In the genomic region with DNA sequence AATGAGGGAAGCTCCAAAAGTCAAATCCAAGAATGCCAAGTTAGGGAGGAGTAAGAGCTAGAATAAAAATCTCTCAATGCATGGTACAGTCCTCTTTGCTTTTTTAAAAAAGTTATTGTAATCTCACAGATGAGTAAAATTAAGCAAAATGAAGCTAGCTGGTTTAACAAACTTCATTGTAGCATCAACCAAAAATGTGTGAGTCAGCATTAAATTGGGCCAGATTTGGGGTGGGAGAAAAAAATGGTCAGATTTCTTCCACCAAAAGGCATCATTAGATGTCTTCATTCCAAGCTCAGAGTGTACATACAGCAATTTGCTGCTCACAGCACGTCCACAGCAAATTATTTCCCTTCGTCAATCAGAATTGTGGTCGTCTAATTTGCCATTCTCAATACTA, we compare ENCODE assay signal across 19 cellular contexts.
DNase-seq lines count a peak whose midpoint lies in the region; ATAC-seq, FAIRE-seq and TF ChIP-seq lines count a peak whose summit lies in the region.
"Had no signal": no experiment of that assay in that cellular context is flagged by ENCODE, and none has a peak within 500 bp of the region (broad histone marks: within the 10 kb centered on the region; RNA-seq: fewer than 3 reads in every experiment).

No MANE protein-coding gene starts in this region.

- no peak overlapping the region for H3K27ac Mint-ChIP-seq in naive thymus-derived CD4-positive, alpha-beta T cell
- H3K27ac Mint-ChIP-seq: CD4-positive, alpha-beta memory T cell; H9; HFFc6 had no signal

- TF ChIP-seq CTCF in HepG2 (CRISPR knock-in tag; IDR thresholded peaks at IDR 0.05) (no peak), right lobe of liver (IDR thresholded peaks at IDR 0.05) (no peak), K562 (IDR thresholded peaks at IDR 0.05 in 2 of 3, conservative IDR thresholded peaks at IDR 0.05 in 1 of 3; ENCODE audit: insufficient read depth in 2 of 3, low read depth in 1 of 3, low read length in 3 of 3) (no peak)

- H3K9ac ChIP-seq in HepG2 (ENCODE audit: insufficient read depth, low read depth, low read length) (no peak overlapping the region), K562 (ENCODE audit: insufficient read depth in 1 of 2, low read depth in 2 of 2, low read length in 2 of 2) (no peak overlapping the region)
- H3K9ac ChIP-seq: GM23248 had no signal

- intact Hi-C loops in HepG2 (cut with micrococcal nuclease; ENCODE audit: unreplicated experiment) (no loop called here), right lobe of liver (cut with DNase I) (no loop called here), K562 (cut with micrococcal nuclease) (no loop called here)
- intact Hi-C loops in naive thymus-derived CD4-positive, alpha-beta T cell (cut with micrococcal nuclease), result no loop called here

- 39% methylated on average over 3 of the region's 3 CpGs for WGBS in HepG2 (ENCODE audit: low lambda C conversion rate)
- 77% methylated on average over 3 of the region's 3 CpGs for WGBS in right lobe of liver (ENCODE audit: insufficient coverage, low coverage, low lambda C conversion rate, missing lambda C conversion rate)
- 0% methylated on average over 3 of the region's 3 CpGs for WGBS in K562 (ENCODE audit: insufficient coverage, low coverage, missing lambda C conversion rate)

- TF ChIP-seq EP300 in HepG2 (IDR thresholded peaks at IDR 0.05; ENCODE audit: low read depth in 2 of 2, low read length in 2 of 2) (no peak), HepG2 (CRISPR knock-in tag; IDR thresholded peaks at IDR 0.05; ENCODE audit: borderline replicate concordance) (no peak), K562 (IDR thresholded peaks at IDR 0.05; ENCODE audit: low read length) (no peak)

- no peak overlapping the region for H2AFZ ChIP-seq in HepG2 (ENCODE audit: low read length)
- no peak overlapping the region for H2AFZ ChIP-seq in K562 (ENCODE audit: low read depth, low read length)
- H2AFZ ChIP-seq: GM23248 had no signal

- H3K4me1 ChIP-seq in HepG2 (ENCODE audit: insufficient read depth, low read length), result no peaks in the 10 kb centered on the region
- H3K4me1 ChIP-seq in right lobe of liver, result no peaks in the 10 kb centered on the region
- H3K4me1 ChIP-seq in K562 (replicated peaks in 1 of 2; ENCODE audit: control insufficient read depth in 2 of 2, insufficient read depth in 2 of 2, low read length in 2 of 2), result no peaks in the 10 kb centered on the region
- no peaks in the 10 kb centered on the region for H3K4me1 ChIP-seq in naive thymus-derived CD4-positive, alpha-beta T cell (ENCODE audit: control insufficient read depth in 2 of 2, insufficient read depth in 2 of 2, low read length in 2 of 2)

- BruUV-seq in HepG2 (replicated peaks; lab: Mats Ljungman, UMichigan) (no TSS peak), K562 (replicated peaks; lab: Mats Ljungman, UMichigan) (no TSS peak)

- H3K27me3 ChIP-seq in HepG2 (ENCODE audit: control insufficient read depth in 1 of 2, insufficient read depth in 2 of 2, low read length in 2 of 2) (no peaks in the 10 kb centered on the region), right lobe of liver (no peaks in the 10 kb centered on the region), K562 (ENCODE audit: control insufficient read depth in 2 of 2, insufficient read depth in 2 of 2, low read length in 2 of 2) (no peaks in the 10 kb centered on the region)
- no peaks in the 10 kb centered on the region for H3K27me3 ChIP-seq in naive thymus-derived CD4-positive, alpha-beta T cell (ENCODE audit: control insufficient read depth in 2 of 2, insufficient read depth in 2 of 2, low read length in 2 of 2)

- H3K4me1 Mint-ChIP-seq in naive thymus-derived CD4-positive, alpha-beta T cell, result no peaks in the 10 kb centered on the region
- H3K4me1 Mint-ChIP-seq: CD4-positive, alpha-beta memory T cell had no signal

- H3K27ac ChIP-seq in HepG2 (ENCODE audit: extremely low read length, insufficient read depth, low read length) (no peak overlapping the region), right lobe of liver (no peak overlapping the region), K562 (ENCODE audit: extremely low read depth, low read depth, low read length) (no peak overlapping the region)
- no peak overlapping the region for H3K27ac ChIP-seq in naive thymus-derived CD4-positive, alpha-beta T cell (ENCODE audit: low read depth, low read length)
- H3K27ac ChIP-seq: 22Rv1, GM23248 had no signal

- peaks cover 0 to 3% (median 0%) of the 10 kb centered on the region in 5 donors for H3K36me3 Mint-ChIP-seq in naive thymus-derived CD4-positive, alpha-beta T cell
- H3K36me3 Mint-ChIP-seq: CD4-positive, alpha-beta memory T cell had no signal

- H3K27me3 Mint-ChIP-seq in naive thymus-derived CD4-positive, alpha-beta T cell, result no peaks in the 10 kb centered on the region
- H3K27me3 Mint-ChIP-seq: CD4-positive, alpha-beta memory T cell had no signal

- H3K4me3 ChIP-seq in HepG2 (replicated peaks in 1 of 3; ENCODE audit: insufficient read depth in 1 of 3, low read depth in 2 of 3, low read length in 3 of 3) (no peak overlapping the region), right lobe of liver (no peak overlapping the region), K562 (no peak overlapping the region)
- no peak overlapping the region for H3K4me3 ChIP-seq in naive thymus-derived CD4-positive, alpha-beta T cell (ENCODE audit: low read length)
- H3K4me3 ChIP-seq: GM23248 had no signal

- H3K36me3 ChIP-seq in HepG2 (replicated peaks in 1 of 2; ENCODE audit: control insufficient read depth in 1 of 2, insufficient read depth in 2 of 2, low read length in 2 of 2) (no peaks in the 10 kb centered on the region), right lobe of liver (no peaks in the 10 kb centered on the region), K562 (ENCODE audit: control insufficient read depth, insufficient read depth, low read length) (no peaks in the 10 kb centered on the region)
- H3K36me3 ChIP-seq in naive thymus-derived CD4-positive, alpha-beta T cell (ENCODE audit: control insufficient read depth in 2 of 3, insufficient read depth in 3 of 3, low read length in 3 of 3), result no peaks in the 10 kb centered on the region

- peaks cover 0 to 21% (median 9%) of the 10 kb centered on the region in 11 donors for H3K9me3 Mint-ChIP-seq in naive thymus-derived CD4-positive, alpha-beta T cell

- TF ChIP-seq POLR2A in HepG2 (IDR thresholded peaks at IDR 0.05; ENCODE audit: insufficient read depth in 1 of 2, low read depth in 2 of 2, low read length in 2 of 2) (no peak), right lobe of liver (IDR thresholded peaks at IDR 0.05) (no peak), K562 (conservative IDR thresholded peaks at IDR 0.05) (no peak)

- H3K4me3 Mint-ChIP-seq in naive thymus-derived CD4-positive, alpha-beta T cell, result no peak overlapping the region
- H3K4me3 Mint-ChIP-seq: CD4-positive, alpha-beta memory T cell; H9; HFFc6 had no signal

- CTCF ChIA-PET in HepG2 (lab: Yijun Ruan, JAX; ENCODE audit: low intra/inter-chr PET ratio, low total read pairs) (no interaction called here), K562 (lab: Yijun Ruan, JAX; ENCODE audit: low intra/inter-chr PET ratio) (no interaction called here)
- CTCF ChIA-PET in naive thymus-derived CD4-positive, alpha-beta T cell (lab: Charles Lee), result no interaction called here

- POLR2A ChIA-PET in HepG2 (lab: Yijun Ruan, JAX), result no interaction called here
- POLR2A ChIA-PET in K562 (lab: Yijun Ruan, JAX), result no interaction called here
- POLR2A ChIA-PET in naive thymus-derived CD4-positive, alpha-beta T cell (lab: Charles Lee), result no interaction called here

- no peak for DNase-seq in HepG2 (ENCODE audit: low spot score)
- no peak for DNase-seq in right lobe of liver
- DNase-seq in K562 (ENCODE audit: extremely low read depth in 1 of 4, low spot score in 3 of 4), result no peak
- DNase-seq in fibroblast of peridontal ligament (ENCODE audit: extremely low read depth), result peak; percentile 3
- DNase-seq in EL, result no peak
- DNase-seq in naive thymus-derived CD4-positive, alpha-beta T cell, result no peak
- DNase-seq: ACHN; C1 segment of cervical spinal cord; Caco-2; CD4-positive, alpha-beta memory T cell; DMS153; DMS79; GF-D8; GM23248; H9; HFFc6 had no signal

- H3K9me1 ChIP-seq in K562 (ENCODE audit: control insufficient read depth, insufficient read depth, low read length), result no peaks in the 10 kb centered on the region

- H3K9me3 ChIP-seq in HepG2 (ENCODE audit: low read length) (no peaks in the 10 kb centered on the region), right lobe of liver (no peaks in the 10 kb centered on the region), K562 (replicated peaks; ENCODE audit: control insufficient read depth, insufficient read depth, low read depth, low read length) (no peaks in the 10 kb centered on the region)
- no peaks in the 10 kb centered on the region for H3K9me3 ChIP-seq in naive thymus-derived CD4-positive, alpha-beta T cell (ENCODE audit: control insufficient read depth in 2 of 3, low read length in 3 of 3)
- H3K9me3 ChIP-seq: Caco-2 had no signal

- H3K79me2 ChIP-seq in HepG2 (ENCODE audit: insufficient read depth, low read length) (no peaks in the 10 kb centered on the region), K562 (ENCODE audit: control insufficient read depth, insufficient read depth, low read length) (no peaks in the 10 kb centered on the region)

- peak; percentile 23 for FAIRE-seq in HepG2 (lab: Jason Lieb, UNC)
- no peak for FAIRE-seq in K562 (lab: Jason Lieb, UNC)
- FAIRE-seq: GM12891, GM18507 had no signal

- ATAC-seq in HepG2 (no peak), right lobe of liver (no peak), K562 (no peak)
- no peak for ATAC-seq in naive thymus-derived CD4-positive, alpha-beta T cell

- H3K4me2 ChIP-seq in HepG2 (ENCODE audit: low read depth, low read length) (no peak overlapping the region), K562 (ENCODE audit: insufficient read depth, low read length) (no peak overlapping the region)

- TF ChIP-seq RAD21 in HepG2 (CRISPR knock-in tag; IDR thresholded peaks at IDR 0.05), result no peak
- TF ChIP-seq RAD21 in K562 (CRISPR knock-in tag; conservative IDR thresholded peaks at IDR 0.05 in 1 of 2, IDR thresholded peaks at IDR 0.05 in 1 of 2), result no peak

- H4K20me1 ChIP-seq in HepG2 (ENCODE audit: insufficient read depth, low read length) (no peaks in the 10 kb centered on the region), K562 (replicated peaks; ENCODE audit: control insufficient read depth, insufficient read depth, low read length) (no peaks in the 10 kb centered on the region)

- in situ Hi-C loops in HepG2 (cut with HindIII; ENCODE audit: extremely low pct_ligation_motif_present, low pct_unique_long_range_greater_than_20kb) (no loop called here), K562 (cut with MboI) (no loop called here)

TF ChIP-seq in HepG2, 621 proteins besides CTCF, POLR2A, EP300 and RAD21 (continues in another document):
- TF ChIP-seq JUND (CRISPR knock-in tag; IDR thresholded peaks at IDR 0.05) (no peak), SATB2 (CRISPR knock-in tag; IDR thresholded peaks at IDR 0.05) (no peak), ZNF501 (CRISPR knock-in tag; IDR thresholded peaks at IDR 0.05) (no peak), ZNF749 (CRISPR knock-in tag; IDR thresholded peaks at IDR 0.05; ENCODE audit: borderline replicate concordance) (no peak)

TF ChIP-seq in K562, 482 proteins besides CTCF, POLR2A, EP300 and RAD21 (continues in another document):
- TF ChIP-seq MAFK (IDR thresholded peaks at IDR 0.05; ENCODE audit: low read length), result peak; percentile 51
- TF ChIP-seq MAFG (tag; conservative IDR thresholded peaks at IDR 0.05), result 0 out of 2 replicates have a peak, but pooled peaks have one; percentile 16
- TF ChIP-seq ZNF778 (CRISPR knock-in tag; IDR thresholded peaks at IDR 0.05), result no peak
- TF ChIP-seq C11orf30 (IDR thresholded peaks at IDR 0.05; ENCODE audit: low read depth), result peak; percentile 21; the same call in 1 of the 2 replicates
